Comparison of ENCODE assay signal across 2 cellular contexts in the genomic region with DNA sequence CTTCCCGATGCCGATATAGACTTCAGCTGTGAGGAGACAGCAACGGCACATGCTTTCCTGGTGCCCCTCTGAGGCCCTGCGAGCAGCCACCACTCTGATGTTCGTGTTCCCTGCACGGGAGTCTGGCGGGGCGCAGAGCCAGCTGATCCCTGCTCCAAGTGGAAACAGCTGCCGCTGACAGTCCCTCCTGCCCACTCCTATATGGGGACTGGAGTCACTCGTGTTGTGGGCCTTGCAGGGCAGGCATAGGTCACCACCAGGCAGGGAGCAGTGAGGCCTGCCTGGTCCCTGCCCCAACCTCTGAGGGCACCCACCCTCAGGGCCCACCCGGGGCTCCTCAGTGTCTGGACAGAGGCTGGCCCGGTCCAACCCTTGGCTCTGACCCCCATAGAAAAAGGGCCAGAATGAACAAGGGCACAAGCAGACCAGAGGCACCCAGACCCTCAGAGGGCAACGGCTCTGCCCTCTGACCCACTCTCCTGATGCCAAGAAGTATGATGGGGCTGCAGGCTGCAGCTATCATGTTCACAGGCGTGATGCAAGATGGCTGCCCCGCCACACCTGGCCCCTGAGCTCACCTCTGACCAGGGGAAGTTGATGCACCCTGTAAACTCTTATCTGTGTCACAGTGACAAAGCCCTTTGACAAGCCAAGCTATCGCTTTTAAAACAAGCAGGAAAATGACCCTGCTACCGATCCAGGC.
TF ChIP-seq lines count a peak whose summit lies in the region.

No MANE protein-coding gene starts in this region.

TF ChIP-seq in SK-N-SH, 30 proteins besides CTCF, POLR2A, EP300 and RAD21:
- TF ChIP-seq, protein P1, sequence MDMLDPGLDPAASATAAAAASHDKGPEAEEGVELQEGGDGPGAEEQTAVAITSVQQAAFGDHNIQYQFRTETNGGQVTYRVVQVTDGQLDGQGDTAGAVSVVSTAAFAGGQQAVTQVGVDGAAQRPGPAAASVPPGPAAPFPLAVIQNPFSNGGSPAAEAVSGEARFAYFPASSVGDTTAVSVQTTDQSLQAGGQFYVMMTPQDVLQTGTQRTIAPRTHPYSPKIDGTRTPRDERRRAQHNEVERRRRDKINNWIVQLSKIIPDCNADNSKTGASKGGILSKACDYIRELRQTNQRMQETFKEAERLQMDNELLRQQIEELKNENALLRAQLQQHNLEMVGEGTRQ (IDR thresholded peaks at IDR 0.05; ENCODE audit: borderline replicate concordance, low read depth, low read length): no peak
- TF ChIP-seq MXI1 (IDR thresholded peaks at IDR 0.05; ENCODE audit: low read depth, low read length): peak; percentile 72; the same call in 1 of the 2 replicates

TF ChIP-seq in SK-N-SH treated with all-trans-retinoic acid at 6 μM for 48 hours, 23 proteins besides CTCF, POLR2A, EP300 and RAD21:
- TF ChIP-seq, protein P2, sequence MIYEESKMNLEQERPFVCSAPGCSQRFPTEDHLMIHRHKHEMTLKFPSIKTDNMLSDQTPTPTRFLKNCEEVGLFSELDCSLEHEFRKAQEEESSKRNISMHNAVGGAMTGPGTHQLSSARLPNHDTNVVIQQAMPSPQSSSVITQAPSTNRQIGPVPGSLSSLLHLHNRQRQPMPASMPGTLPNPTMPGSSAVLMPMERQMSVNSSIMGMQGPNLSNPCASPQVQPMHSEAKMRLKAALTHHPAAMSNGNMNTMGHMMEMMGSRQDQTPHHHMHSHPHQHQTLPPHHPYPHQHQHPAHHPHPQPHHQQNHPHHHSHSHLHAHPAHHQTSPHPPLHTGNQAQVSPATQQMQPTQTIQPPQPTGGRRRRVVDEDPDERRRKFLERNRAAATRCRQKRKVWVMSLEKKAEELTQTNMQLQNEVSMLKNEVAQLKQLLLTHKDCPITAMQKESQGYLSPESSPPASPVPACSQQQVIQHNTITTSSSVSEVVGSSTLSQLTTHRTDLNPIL (CRISPR knock-in tag; IDR thresholded peaks at IDR 0.05; ENCODE audit: low read depth): no peak
- TF ChIP-seq RARB (CRISPR knock-in tag; IDR thresholded peaks at IDR 0.05): no peak
- no peak for TF ChIP-seq ZFP3 (CRISPR knock-in tag; IDR thresholded peaks at IDR 0.05)
- TF ChIP-seq ISL1 (CRISPR knock-in tag; IDR thresholded peaks at IDR 0.05): no peak
- TF ChIP-seq ZNF565 (CRISPR knock-in tag; conservative IDR thresholded peaks at IDR 0.05; ENCODE audit: low read depth): no peak
- no peak for TF ChIP-seq GLIS3 (CRISPR knock-in tag; IDR thresholded peaks at IDR 0.05)
- no peak for TF ChIP-seq ESRRG (CRISPR knock-in tag; IDR thresholded peaks at IDR 0.05)
- TF ChIP-seq OSR1 (CRISPR knock-in tag; IDR thresholded peaks at IDR 0.05): no peak
